In the genomic region with DNA sequence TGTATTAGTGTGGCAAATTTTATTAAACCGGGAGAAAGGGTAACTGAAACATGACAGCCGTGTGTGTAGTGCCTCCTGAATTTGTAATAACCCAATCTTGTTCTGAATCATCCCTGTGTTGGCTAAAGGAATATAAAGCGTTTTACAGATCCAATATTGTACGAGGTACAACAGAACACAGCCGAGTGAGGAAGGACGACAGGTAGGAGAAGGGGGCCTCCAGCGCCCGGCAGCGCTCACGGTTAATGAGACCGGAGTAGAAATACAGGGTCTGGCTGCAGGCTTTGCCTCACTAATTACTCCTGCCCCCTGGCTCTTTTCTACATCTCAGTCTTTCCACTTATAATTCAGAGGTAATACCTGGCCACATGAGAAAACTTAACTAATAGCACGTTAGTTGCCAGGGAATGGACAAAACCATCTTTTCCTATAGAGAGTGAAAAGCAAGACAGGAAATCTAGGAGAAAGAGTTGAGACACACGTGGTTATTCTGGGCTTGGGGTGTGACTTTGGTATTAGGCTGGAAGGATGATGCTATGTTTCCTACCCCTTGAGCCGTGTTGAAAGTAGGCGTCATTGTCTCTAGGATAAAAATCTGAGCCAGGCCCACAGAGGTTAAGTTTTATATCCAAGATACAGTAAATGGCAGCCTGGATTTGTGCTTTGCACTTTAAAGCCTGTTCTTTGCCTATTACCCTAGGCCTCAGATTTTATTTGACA, we compare ENCODE assay signal across 10 cellular contexts. TPM values are rescaled to one million over a fixed set of nuclear protein-coding genes. Genes with fewer than 3 reads are reported as not detected.
DNase-seq lines count a peak whose midpoint lies in the region; ATAC-seq and TF ChIP-seq lines count a peak whose summit lies in the region.
"Had no signal": no experiment of that assay in that cellular context is flagged by ENCODE, and none has a peak within 500 bp of the region (broad histone marks: within the 10 kb centered on the region; RNA-seq: fewer than 3 reads in every experiment).

No MANE protein-coding gene starts in this region.

- no peak overlapping the region for H2BK12ac ChIP-seq in neuronal stem cell (ENCODE audit: low read length)

- no peak overlapping the region for H2BK120ac ChIP-seq in neuronal stem cell (ENCODE audit: low read depth, low read length)

- H3K14ac ChIP-seq in neuronal stem cell (ENCODE audit: low read length): no peak overlapping the region

- H3K4me3 ChIP-seq in NB4 (ENCODE audit: low read depth, low read length) (peak overlapping the region; percentile 8), endodermal cell (ENCODE audit: low read length) (peak overlapping the region; percentile 72), neuronal stem cell (ENCODE audit: low read length in 2 of 2) (peak overlapping the region in 1 of 2 donors; percentile 51), MG63 (no peak overlapping the region)

- 51 to 65% methylated on average over 11 to 15 of the region's 15 CpGs for WGBS in endodermal cell (ENCODE audit: insufficient coverage in 1 of 2, insufficient read length in 1 of 2), 2 experiments
- no CpG with 5 or more reads among the region's 15 CpGs for WGBS in neuronal stem cell (ENCODE audit: extremely low coverage in 2 of 2, insufficient read length in 2 of 2, insufficient replicate concordance in 1 of 2), 2 donors

- no peak overlapping the region for H3K4ac ChIP-seq in neuronal stem cell (ENCODE audit: low read length)

- no peaks in the 10 kb centered on the region for H3K79me1 ChIP-seq in neuronal stem cell (ENCODE audit: low read depth, low read length)

- no peak overlapping the region for H3K23ac ChIP-seq in neuronal stem cell (ENCODE audit: low read depth, low read length, poor library complexity)

- no peak overlapping the region for H2AK5ac ChIP-seq in neuronal stem cell (ENCODE audit: low read depth, low read length)

- H3K18ac ChIP-seq in neuronal stem cell (ENCODE audit: low read length): no peak overlapping the region

- no peak for TF ChIP-seq POLR2A in NB4 (IDR thresholded peaks at IDR 0.05; ENCODE audit: extremely low read depth, insufficient read length)

- DNase-seq in ELR (ENCODE audit: low read depth) (peak; percentile 15), NB4 (ENCODE audit: low read depth) (no peak), endodermal cell (peak; percentile 53), neuronal stem cell (ENCODE audit: low spot score) (no peak), inferior parietal cortex (ENCODE audit: extremely low spot score) (no peak), MG63 (no peak), COLO829 (ENCODE audit: low spot score) (no peak)
- DNase-seq: activated T-cell treated with anti-CD3 and anti-CD28 coated beads, Interleukin-2, amount 50 U/mL, for 4 hours had no signal

- no peaks in the 10 kb centered on the region for H3K9me3 ChIP-seq in endodermal cell (ENCODE audit: control insufficient read depth, low read length)
- no peaks in the 10 kb centered on the region for H3K9me3 ChIP-seq in neuronal stem cell (replicated peaks in 1 of 2; ENCODE audit: control insufficient read depth in 2 of 2, insufficient read depth in 1 of 2, low read depth in 1 of 2, low read length in 2 of 2)
- H3K9me3 ChIP-seq in MG63: no peaks in the 10 kb centered on the region
- H3K9me3 ChIP-seq: tibial artery had no signal

- H3K9ac ChIP-seq in endodermal cell (ENCODE audit: extremely low read depth, low read length, poor library complexity, severe bottlenecking): no peak overlapping the region
- H3K9ac ChIP-seq in neuronal stem cell (ENCODE audit: low read depth, low read length, poor library complexity): no peak overlapping the region

- no peak overlapping the region for H4K91ac ChIP-seq in neuronal stem cell (ENCODE audit: low read depth, low read length, poor library complexity)

- H3K9me3 Mint-ChIP-seq in endodermal cell: no peaks in the 10 kb centered on the region
- H3K9me3 Mint-ChIP-seq: activated T-cell treated with anti-CD3 and anti-CD28 coated beads, Interleukin-2, amount 50 U/mL, for 4 hours had no signal

- H3K27me3 ChIP-seq in endodermal cell (ENCODE audit: control insufficient read depth, insufficient read depth, low read length, poor library complexity, severe bottlenecking) (peaks cover 19% of the 10 kb centered on the region), neuronal stem cell (ENCODE audit: control insufficient read depth in 3 of 3, insufficient read depth in 3 of 3, low read depth in 1 of 3, low read length in 3 of 3) (peaks cover 0 to 17% (median 0%) of the 10 kb centered on the region in 3 experiments), MG63 (no peaks in the 10 kb centered on the region)

- H3K36me3 Mint-ChIP-seq in endodermal cell (ENCODE audit: low read depth): no peaks in the 10 kb centered on the region

- H2AFZ ChIP-seq in neuronal stem cell (ENCODE audit: low read length): peak overlapping the region; percentile 95

- no peak for ATAC-seq in GM21786 (IDR thresholded peaks at IDR 0.05; ENCODE audit: unreplicated experiment)

- no peak overlapping the region for H2BK5ac ChIP-seq in neuronal stem cell (ENCODE audit: low read length)

- peak overlapping the region; percentile 94 for H3K4me2 ChIP-seq in neuronal stem cell (ENCODE audit: insufficient read depth, low read length, poor library complexity, severe bottlenecking)

- peaks cover 33% of the 10 kb centered on the region for H3K4me1 Mint-ChIP-seq in endodermal cell

- H3K36me3 ChIP-seq in endodermal cell (ENCODE audit: control insufficient read depth, insufficient read depth, low read length) (no peaks in the 10 kb centered on the region), neuronal stem cell (replicated peaks in 1 of 2; ENCODE audit: control insufficient read depth in 2 of 2, insufficient read depth in 2 of 2, low read length in 2 of 2) (no peaks in the 10 kb centered on the region), MG63 (no peaks in the 10 kb centered on the region)
- H3K36me3 ChIP-seq: tibial artery had no signal

- no peak overlapping the region for H4K8ac ChIP-seq in neuronal stem cell (ENCODE audit: low read depth, low read length)

- H3K27ac ChIP-seq in endodermal cell (ENCODE audit: low read depth, low read length): peak overlapping the region; percentile 48
- no peak overlapping the region for H3K27ac ChIP-seq in neuronal stem cell (replicated peaks; ENCODE audit: low read length)
- H3K27ac ChIP-seq: tibial artery had no signal

- no peak overlapping the region for H2BK15ac ChIP-seq in neuronal stem cell (ENCODE audit: low read length)

- no peak for TF ChIP-seq CTCF in NB4 (IDR thresholded peaks at IDR 0.05; ENCODE audit: low read depth, low read length)
- TF ChIP-seq CTCF in endodermal cell (conservative IDR thresholded peaks at IDR 0.05): no peak

- H3K27ac Mint-ChIP-seq in endodermal cell: no peak overlapping the region

- H3K4me1 ChIP-seq in endodermal cell (ENCODE audit: control insufficient read depth, insufficient read depth, low read length): peaks cover 16% of the 10 kb centered on the region
- peaks cover 9 to 26% of the 10 kb centered on the region in 2 donors for H3K4me1 ChIP-seq in neuronal stem cell (ENCODE audit: control insufficient read depth in 2 of 2, insufficient read depth in 1 of 2, low read depth in 1 of 2, low read length in 2 of 2)

- peak overlapping the region; percentile 51 for H3K4me3 Mint-ChIP-seq in endodermal cell
- H3K4me3 Mint-ChIP-seq: activated T-cell treated with anti-CD3 and anti-CD28 coated beads, Interleukin-2, amount 50 U/mL, for 4 hours had no signal

- peaks cover 50% of the 10 kb centered on the region for H3K27me3 Mint-ChIP-seq in endodermal cell (ENCODE audit: insufficient read depth)

RNA-seq across cellular contexts. Expression of a gene that starts 54.0 kb away (rescaled TPM):
- 1 to 10 TPM; 1.7 to 3.5 TPM for total RNA-seq in endodermal cell
- 1.9 TPM for polyA plus RNA-seq in endodermal cell (2013, experiment 1 of 2)
- polyA plus RNA-seq in endodermal cell (2013, experiment 2 of 2): 1.6 TPM
- 0.66 TPM for polyA plus RNA-seq in neuronal stem cell (2013, experiment 1 of 2)
- polyA plus RNA-seq in neuronal stem cell (2013, experiment 2 of 2): 0.66 TPM
- total RNA-seq in MG63 (2014; rRNA removed; shearing (Covaris generic); ENCODE audit: low replicate concordance): not detected in 2 replicates

Comparison
In these comparisons a context has a peak if more than half of its experiments do, and no peak if none do; other contexts are left out.
1. DNase-seq: peak in ELR (single experiment) and endodermal cell (single experiment); none in NB4 (single experiment), neuronal stem cell (single experiment), inferior parietal cortex (single experiment), MG63 (single experiment) and COLO829 (single experiment).